In genomic region chr10:68856352-68856751, GRCh38 we compare ENCODE assay signal across 24 cellular contexts. TPM values are rescaled to one million over a fixed set of nuclear protein-coding genes. Genes with fewer than 3 reads are reported as not detected.
DNase-seq lines count a peak whose midpoint lies in the region; ATAC-seq, FAIRE-seq and TF ChIP-seq lines count a peak whose summit lies in the region.
"Had no signal": no experiment of that assay in that cellular context is flagged by ENCODE, and none has a peak within 500 bp of the region (broad histone marks: within the 10 kb centered on the region; RNA-seq: fewer than 3 reads in every experiment).

No MANE protein-coding gene starts in this region.

- no peaks in the 10 kb centered on the region for H3K23me2 ChIP-seq in H1 (ENCODE audit: low read depth, low read length)

- H3K79me2 ChIP-seq in DND-41 (ENCODE audit: insufficient read depth, low read length) (no peaks in the 10 kb centered on the region), OCI-LY7 (ENCODE audit: insufficient read depth, low read depth, low read length) (no peaks in the 10 kb centered on the region), H1 (ENCODE audit: control insufficient read depth in 1 of 2, insufficient read depth in 2 of 2, low read length in 2 of 2) (no peaks in the 10 kb centered on the region), neural progenitor cell (ENCODE audit: low read depth) (peaks cover 3% of the 10 kb centered on the region)

- no peak overlapping the region for H2AFZ ChIP-seq in DND-41 (ENCODE audit: low read depth, low read length)
- H2AFZ ChIP-seq in OCI-LY7 (ENCODE audit: low read length), result 0 out of 2 replicates have a peak overlapping the region, but pooled peaks have one; percentile 11
- H2AFZ ChIP-seq in H1 (ENCODE audit: low read length), result no peak overlapping the region
- no peak overlapping the region for H2AFZ ChIP-seq in neural progenitor cell (replicated peaks)

- H2BK12ac ChIP-seq in H1 (ENCODE audit: low read depth, low read length), result peak overlapping the region; percentile 14; the same call in 1 of the 2 replicates

- peak overlapping the region; percentile 93 for H3K27ac Mint-ChIP-seq in neural progenitor cell
- H3K27ac Mint-ChIP-seq: B cell; CD4-positive, alpha-beta T cell; CD8-positive, alpha-beta memory T cell had no signal

- H3K4me1 Mint-ChIP-seq in neural progenitor cell, result no peaks in the 10 kb centered on the region
- H3K4me1 Mint-ChIP-seq: B cell; CD14-positive monocyte; CD8-positive, alpha-beta memory T cell had no signal

- no peak overlapping the region for H3K4ac ChIP-seq in H1 (replicated peaks; ENCODE audit: insufficient read length, low read depth, low read length)

- H3K9ac ChIP-seq in DND-41 (ENCODE audit: low read depth, low read length) (no peak overlapping the region), H1 (replicated peaks in 1 of 4; ENCODE audit: extremely low read depth in 1 of 4, low read depth in 3 of 4, low read length in 3 of 4) (no peak overlapping the region), neural progenitor cell (no peak overlapping the region)
- H3K9ac ChIP-seq: BLaER1 had no signal

- no peak overlapping the region for H2BK15ac ChIP-seq in H1 (ENCODE audit: low read length)

- H2BK120ac ChIP-seq in H1 (replicated peaks; ENCODE audit: low read depth, low read length), result no peak overlapping the region

- H3K56ac ChIP-seq in H1 (replicated peaks; ENCODE audit: insufficient read length, low read depth, low read length), result no peak overlapping the region

- H3K36me3 ChIP-seq in DND-41 (ENCODE audit: insufficient read depth, low read length), result no peaks in the 10 kb centered on the region
- no peaks in the 10 kb centered on the region for H3K36me3 ChIP-seq in OCI-LY7 (ENCODE audit: insufficient read depth, low read length)
- H3K36me3 ChIP-seq in H1 (ENCODE audit: control insufficient read depth in 2 of 4, insufficient read depth in 4 of 4, low read length in 3 of 4), result no peaks in the 10 kb centered on the region
- H3K36me3 ChIP-seq in neural progenitor cell, result no peaks in the 10 kb centered on the region

- TF ChIP-seq RAD21 in H1 (IDR thresholded peaks at IDR 0.05 in 1 of 2, conservative IDR thresholded peaks at IDR 0.05 in 1 of 2; ENCODE audit: low read depth in 2 of 2, low read length in 2 of 2), result no peak

- H3K4me3 ChIP-seq in DND-41 (ENCODE audit: low read depth in 1 of 2, low read length in 2 of 2) (no peak overlapping the region), OCI-LY7 (ENCODE audit: low read depth, low read length, poor library complexity, severe bottlenecking) (no peak overlapping the region), H1 (ENCODE audit: extremely low read depth in 1 of 4, insufficient read depth in 2 of 4, low read depth in 3 of 4, low read length in 4 of 4) (no peak overlapping the region), neural progenitor cell (no peak overlapping the region)
- H3K4me3 ChIP-seq: BLaER1, GM12878 had no signal

- H3K27me3 Mint-ChIP-seq in neural progenitor cell (ENCODE audit: insufficient read depth, low read depth), result peaks cover 4% of the 10 kb centered on the region
- H3K27me3 Mint-ChIP-seq: B cell; CD4-positive, alpha-beta T cell had no signal

- H3K4me1 ChIP-seq in DND-41 (ENCODE audit: insufficient read depth, low read length) (no peaks in the 10 kb centered on the region), OCI-LY7 (ENCODE audit: insufficient read depth, low read length, poor library complexity, severe bottlenecking) (no peaks in the 10 kb centered on the region), H1 (replicated peaks in 1 of 4; ENCODE audit: control insufficient read depth in 3 of 4, insufficient read depth in 4 of 4, low read length in 3 of 4) (no peaks in the 10 kb centered on the region; a peak in 1 of 7 replicates), neural progenitor cell (peaks cover 8% of the 10 kb centered on the region)
- H3K4me1 ChIP-seq: BLaER1 had no signal

- no peak for DNase-seq in DND-41
- no peak for DNase-seq in OCI-LY7 (ENCODE audit: low spot score)
- no peak for DNase-seq in H1 (ENCODE audit: low read depth in 1 of 2, low spot score in 2 of 2)
- no peak for DNase-seq in neural progenitor cell (ENCODE audit: low spot score)
- DNase-seq in NOMO-1 treated with dmso at 0.1 percent for 144 hours (lab: John Stamatoyannopoulos, UW; ENCODE audit: unreplicated experiment), result no peak
- no peak for DNase-seq in NCI-H2171 treated with DMSO at 0.1 percent for 48 hours (lab: John Stamatoyannopoulos, UW)
- DNase-seq: Calu3; CD4-positive, alpha-beta T cell; CD8-positive, alpha-beta memory T cell; DMS53; DMS79 treated with DMSO at 0.1 percent for 48 hours; GOT3; H7; HCEC 1CT had no signal

- no peak overlapping the region for H2AK5ac ChIP-seq in H1 (ENCODE audit: low read depth, low read length)

- FAIRE-seq in H1 (lab: Jason Lieb, UNC), result no peak
- FAIRE-seq: A204.1, G401.6, GM12878, GM19239 had no signal

- no peak overlapping the region for H4K5ac ChIP-seq in H1 (ENCODE audit: insufficient read length, low read depth, low read length)

- H3K79me1 ChIP-seq in H1 (ENCODE audit: low read depth, low read length), result no peaks in the 10 kb centered on the region

- ATAC-seq in DND-41 (ENCODE audit: insufficient read depth, low read depth) (0 out of 3 replicates have a peak, but pooled peaks have one; percentile 27), HG02763 (IDR thresholded peaks at IDR 0.05; ENCODE audit: unreplicated experiment) (no peak), HG03097 (IDR thresholded peaks at IDR 0.05; ENCODE audit: low FRiP score, unreplicated experiment) (no peak)
- ATAC-seq: GM12878 had no signal

- TF ChIP-seq EP300 in H1 (IDR thresholded peaks at IDR 0.05; ENCODE audit: borderline replicate concordance in 1 of 2, low read depth in 2 of 2, low read length in 2 of 2), result no peak

- H4K91ac ChIP-seq in H1 (replicated peaks; ENCODE audit: insufficient read length, low read length), result no peak overlapping the region

- H4K8ac ChIP-seq in H1 (ENCODE audit: extremely low read depth, insufficient read depth, low read length), result no peak overlapping the region

- no TSS peak for BruUV-seq in OCI-LY7 (replicated peaks; lab: Mats Ljungman, UMichigan)

- POLR2A ChIA-PET in OCI-LY7 (lab: Charles Lee) (interaction anchor here (0.6 to 0.7 kb wide), 4 partner anchors 24 to 640 kb away, joined by 3 to 7 read pairs (median 4); no protein-coding TSS in a partner anchor), H1 (lab: Charles Lee; ENCODE audit: partially characterized antibody) (interaction anchor here (0.8 kb wide), 1 partner anchor 19 kb away, joined by 3 read pairs; no protein-coding TSS in a partner anchor)

- no peak overlapping the region for H2BK5ac ChIP-seq in H1 (ENCODE audit: low read depth, low read length)

- 0 out of 2 replicates have a peak overlapping the region, but pooled peaks have one; percentile 16 for H3K18ac ChIP-seq in H1 (ENCODE audit: extremely low read depth, low read length)

- H3K4me2 ChIP-seq in DND-41 (ENCODE audit: insufficient read depth, low read length), result no peak overlapping the region
- H3K4me2 ChIP-seq in OCI-LY7 (ENCODE audit: low read length), result no peak overlapping the region
- H3K4me2 ChIP-seq in H1 (ENCODE audit: insufficient read depth in 1 of 2, low read depth in 2 of 2, low read length in 2 of 2), result no peak overlapping the region
- H3K4me2 ChIP-seq in neural progenitor cell, result no peak overlapping the region
- H3K4me2 ChIP-seq: BLaER1 had no signal

- no peaks in the 10 kb centered on the region for H4K20me1 ChIP-seq in DND-41 (ENCODE audit: insufficient read depth, low read length)
- no peaks in the 10 kb centered on the region for H4K20me1 ChIP-seq in OCI-LY7 (ENCODE audit: insufficient read depth, low read length)
- H4K20me1 ChIP-seq in H1 (replicated peaks in 1 of 2; ENCODE audit: control insufficient read depth in 1 of 2, insufficient read depth in 2 of 2, low read length in 2 of 2), result no peaks in the 10 kb centered on the region
- H4K20me1 ChIP-seq in neural progenitor cell (ENCODE audit: low read depth), result no peaks in the 10 kb centered on the region
- H4K20me1 ChIP-seq: BLaER1 had no signal

- no peak overlapping the region for H3K4me3 Mint-ChIP-seq in neural progenitor cell
- H3K4me3 Mint-ChIP-seq: B cell; CD14-positive monocyte; CD4-positive, alpha-beta T cell; CD8-positive, alpha-beta memory T cell had no signal

- H3K27me3 ChIP-seq in DND-41 (ENCODE audit: insufficient read depth, low read length, poor library complexity) (no peaks in the 10 kb centered on the region), H1 (replicated peaks in 1 of 4; ENCODE audit: control insufficient read depth in 3 of 4, extremely low read depth in 1 of 4, insufficient read depth in 3 of 4, low read length in 3 of 4) (no peaks in the 10 kb centered on the region), neural progenitor cell (no peaks in the 10 kb centered on the region)
- H3K27me3 ChIP-seq: BLaER1 had no signal

- no peak for TF ChIP-seq POLR2A in H1 (IDR thresholded peaks at IDR 0.05; ENCODE audit: control extremely low read depth in 1 of 2, low read depth in 2 of 2, low read length in 2 of 2)

- H3K9me3 Mint-ChIP-seq in neural progenitor cell, result peaks cover 22% of the 10 kb centered on the region

- peaks cover 12% of the 10 kb centered on the region for H3K36me3 Mint-ChIP-seq in neural progenitor cell
- H3K36me3 Mint-ChIP-seq: CD14-positive monocyte had no signal

- peaks cover 12% of the 10 kb centered on the region for H3K9me3 ChIP-seq in DND-41 (ENCODE audit: insufficient read depth, low read length, severe bottlenecking)
- peaks cover 9% of the 10 kb centered on the region; the same call in 1 of the 2 replicates for H3K9me3 ChIP-seq in OCI-LY7 (ENCODE audit: low read length)
- H3K9me3 ChIP-seq in H1 (ENCODE audit: insufficient read depth in 2 of 2, low read depth in 1 of 2, low read length in 1 of 2), result peaks cover 9 to 11% of the 10 kb centered on the region in 2 experiments
- peaks cover 7% of the 10 kb centered on the region for H3K9me3 ChIP-seq in neural progenitor cell (ENCODE audit: low read depth)

- WGBS in H1 (ENCODE audit: extremely low coverage in 1 of 2, insufficient coverage in 1 of 2, insufficient read length in 1 of 2, insufficient replicate concordance in 2 of 2, low coverage in 1 of 2, low lambda C conversion rate in 2 of 2, missing lambda C conversion rate in 1 of 2), 2 experiments, result 80% methylated on average over 6 of the region's 6 CpGs; no CpG with 5 or more reads in 1 of the 2 experiments

- intact Hi-C loops in OCI-LY7 (cut with micrococcal nuclease; ENCODE audit: unreplicated experiment), result no loop called here

- H3K9me2 ChIP-seq in OCI-LY7 (ENCODE audit: insufficient read depth, low read length), result no peaks in the 10 kb centered on the region

- no peak for TF ChIP-seq CTCF in DND-41 (IDR thresholded peaks at IDR 0.05; ENCODE audit: borderline replicate concordance, extremely low read depth, low read length, poor library complexity, severe bottlenecking)
- no peak for TF ChIP-seq CTCF in OCI-LY7 (conservative IDR thresholded peaks at IDR 0.05; ENCODE audit: low read length)
- no peak for TF ChIP-seq CTCF in H1 (IDR thresholded peaks at IDR 0.05; ENCODE audit: control extremely low read depth in 1 of 3, insufficient read depth in 1 of 3, low read depth in 1 of 3, low read length in 3 of 3)
- no peak for TF ChIP-seq CTCF in neural progenitor cell (IDR thresholded peaks at IDR 0.05)

- H3K27ac ChIP-seq in DND-41 (ENCODE audit: low read length), result no peak overlapping the region
- H3K27ac ChIP-seq in OCI-LY7 (ENCODE audit: low read depth, low read length, poor library complexity, severe bottlenecking), result no peak overlapping the region
- H3K27ac ChIP-seq in H1 (ENCODE audit: low read depth, low read length), result no peak overlapping the region
- H3K27ac ChIP-seq in neural progenitor cell, result no peak overlapping the region
- H3K27ac ChIP-seq: 22Rv1, BLaER1 had no signal

- H3F3A ChIP-seq in neural progenitor cell (ENCODE audit: low read depth), result no peaks in the 10 kb centered on the region

- H3K23ac ChIP-seq in H1 (ENCODE audit: insufficient read length), result no peak overlapping the region

- CTCF ChIA-PET in OCI-LY7 (lab: Charles Lee; ENCODE audit: unreplicated experiment), result interaction anchor here (0.5 kb wide), 1 partner anchor 29 kb away, joined by 8 read pairs; the partner anchor contains the start of gene STOX1
- CTCF ChIA-PET in H1 (lab: Charles Lee; ENCODE audit: partially characterized antibody), result interaction anchor here (1.4 to 1.6 kb wide), 2 partner anchors 11 to 50 kb away, joined by 3 to 5 read pairs; no protein-coding TSS in a partner anchor

- H3K14ac ChIP-seq in H1 (ENCODE audit: insufficient read length), result no peak overlapping the region

- H2BK20ac ChIP-seq in H1 (ENCODE audit: low read length), result no peak overlapping the region

RNA-seq across cellular contexts. Expression of gene STOX1, which starts 29.0 kb away (rescaled TPM):
- 2.8 and 3.6 TPM in 2 replicates for total RNA-seq in OCI-LY7 (2014; rRNA removed; shearing (Covaris generic))
- total RNA-seq in OCI-LY7 (2022), result 2.5 and 2.6 TPM in 2 replicates
- 2.5 and 2.6 TPM in 2 replicates for total RNA-seq in H1 (2021; fragmentation: NEBNext Ultra II Directional; extraction: Animal tissue kit (Norgen Biotek cat#: 25700))
- 0.47 and 0.92 TPM in 2 replicates for polyA plus RNA-seq in H1 (2011; rRNA removed)
- 1.1 TPM for polyA plus RNA-seq in H1 (2011; cell fraction: cytosol; rRNA removed)
- polyA plus RNA-seq in H1 (2011; cell fraction: nucleus; rRNA removed), result 0.70 TPM
- 1.5 to 2.3 TPM (median 1.8 TPM) in 4 replicates for polyA plus RNA-seq in H1 (2012, experiment 1 of 2)
- 0.13 TPM for polyA plus RNA-seq in H1 (2012, experiment 2 of 2)
- 0.83 TPM for polyA plus RNA-seq in H1 (2013, experiment 1 of 2)
- 1.1 TPM for polyA plus RNA-seq in H1 (2013, experiment 2 of 2)
- polyA minus RNA-seq in H1 (2011; rRNA and poly(A)+ RNA removed), result 2.4 and 3.6 TPM in 2 replicates
- polyA minus RNA-seq in H1 (2011; cell fraction: cytosol; rRNA and poly(A)+ RNA removed), result 1.4 TPM
- 1.8 TPM for polyA minus RNA-seq in H1 (2011; cell fraction: nucleus; rRNA and poly(A)+ RNA removed)
- total RNA-seq in neural progenitor cell (ENCODE audit: low replicate concordance), result 35.9 and 53.9 TPM in 2 replicates
- polyA plus RNA-seq: CD14-positive monocyte; CD8-positive, alpha-beta memory T cell had no signal

RNA-seq across cellular contexts. Expression of gene DDX50, which starts 44.8 kb away (rescaled TPM):
- 29.0 and 31.1 TPM in 2 replicates for total RNA-seq in OCI-LY7 (2014; rRNA removed; shearing (Covaris generic))
- 49.1 and 51.3 TPM in 2 replicates for total RNA-seq in OCI-LY7 (2022)
- 36.5 and 39.0 TPM in 2 replicates for total RNA-seq in H1 (2021; fragmentation: NEBNext Ultra II Directional; extraction: Animal tissue kit (Norgen Biotek cat#: 25700))
- 12.6 and 20.0 TPM in 2 replicates for polyA plus RNA-seq in H1 (2011; rRNA removed)
- 30.4 TPM for polyA plus RNA-seq in H1 (2011; cell fraction: cytosol; rRNA removed)
- 8.9 TPM for polyA plus RNA-seq in H1 (2011; cell fraction: nucleus; rRNA removed)
- polyA plus RNA-seq in H1 (2012, experiment 1 of 2), result 26.7 to 38.8 TPM (median 31.9 TPM) in 4 replicates
- 2.3 TPM for polyA plus RNA-seq in H1 (2012, experiment 2 of 2)
- polyA plus RNA-seq in H1 (2013, experiment 1 of 2), result 29.8 TPM
- polyA plus RNA-seq in H1 (2013, experiment 2 of 2), result 29.8 TPM
- polyA minus RNA-seq in H1 (2011; rRNA and poly(A)+ RNA removed), result 33.4 and 35.8 TPM in 2 replicates
- polyA minus RNA-seq in H1 (2011; cell fraction: cytosol; rRNA and poly(A)+ RNA removed), result 18.2 TPM
- polyA minus RNA-seq in H1 (2011; cell fraction: nucleus; rRNA and poly(A)+ RNA removed), result 30.4 TPM
- total RNA-seq in neural progenitor cell (ENCODE audit: low replicate concordance), result 75.2 and 110 TPM in 2 replicates
